In genomic region chr19:54461201-54462071, GRCh38 we compare ENCODE assay signal across 10 cellular contexts. TPM values are rescaled to one million over a fixed set of nuclear protein-coding genes. Genes with fewer than 3 reads are reported as not detected.
DNase-seq lines count a peak whose midpoint lies in the region; ATAC-seq and TF ChIP-seq lines count a peak whose summit lies in the region.
"Had no signal": no experiment of that assay in that cellular context is flagged by ENCODE, and none has a peak within 500 bp of the region (broad histone marks: within the 10 kb centered on the region; RNA-seq: fewer than 3 reads in every experiment).

No MANE protein-coding gene starts in this region.

- TF ChIP-seq CTCF in WTC11 (IDR thresholded peaks at IDR 0.05) (no peak), right atrium auricular region (IDR thresholded peaks at IDR 0.05) (no peak)

- POLR2A ChIA-PET in WTC11 (lab: Charles Lee) = interaction anchor here (1.1 kb wide), 1 partner anchor 12 kb away, joined by 7 read pairs; the partner anchor contains the start of gene LENG8

- ATAC-seq in activated CD8-positive, alpha-beta memory T cell treated with anti-CD3 and anti-CD28 coated beads, Interleukin-2, amount 10 ng/mL, durations not matched to agents 7 days and 5 days = no peak
- ATAC-seq in WTC11 = no peak
- ATAC-seq in stimulated activated naive B cell treated with anti-CD40 and anti-IgM and Interleukin-4, amounts not matched to agents 10 μg/mL and 1 μg/mL and 100 μg/mL, for 72 hours (replicated peaks) = no peak
- no peak for ATAC-seq in GM21786 (IDR thresholded peaks at IDR 0.05; ENCODE audit: unreplicated experiment)

- DNase-seq in activated CD8-positive, alpha-beta memory T cell treated with anti-CD3 and anti-CD28 coated beads, Interleukin-2, amount 10 ng/mL, durations not matched to agents 7 days and 5 days = no peak
- DNase-seq in activated CD8-positive, alpha-beta memory T cell treated with anti-CD3 and anti-CD28 coated beads, Interleukin-2, amount 50 U/mL, for 4 hours = no peak
- DNase-seq in WTC11 (ENCODE audit: low spot score) (no peak), right atrium auricular region (ENCODE audit: low spot score) (no peak), hypothalamus (lab: John Stamatoyannopoulos, UW) (no peak), mucosa of gallbladder (ENCODE audit: low spot score) (no peak)
- DNase-seq in stimulated activated naive B cell treated with anti-CD40 and anti-IgM and Interleukin-4, amounts not matched to agents 10 μg/mL and 1 μg/mL and 100 μg/mL, for 72 hours = no peak
- DNase-seq: NCI-H1417 had no signal

- H3K36me3 Mint-ChIP-seq in activated CD8-positive, alpha-beta memory T cell treated with anti-CD3 and anti-CD28 coated beads, Interleukin-2, amount 10 ng/mL, durations not matched to agents 7 days and 5 days = peaks cover 30% of the 10 kb centered on the region
- H3K36me3 Mint-ChIP-seq in WTC11 = peaks cover 31% of the 10 kb centered on the region
- peaks cover 25 to 49% of the 10 kb centered on the region in 2 donors for H3K36me3 Mint-ChIP-seq in stimulated activated naive B cell treated with anti-CD40 and anti-IgM and Interleukin-4, amounts not matched to agents 10 μg/mL and 1 μg/mL and 100 μg/mL, for 72 hours

- CTCF ChIA-PET in activated CD8-positive, alpha-beta memory T cell treated with anti-CD3 and anti-CD28 coated beads, Interleukin-2, amount 10 ng/mL, durations not matched to agents 7 days and 5 days (lab: Charles Lee) = interaction anchor here (1.1 to 1.9 kb wide), 2 partner anchors 11 to 12 kb away, joined by 4 to 5 read pairs; partner anchors contain the start of gene LENG8
- CTCF ChIA-PET in WTC11 (lab: Charles Lee) = interaction anchor here (0.6 to 2.6 kb wide), 6 partner anchors 12 to 69 kb away, joined by 3 to 27 read pairs (median 12); partner anchors contain the start of gene LENG8

- peaks cover 0 to 36% of the 10 kb centered on the region in 2 donors for H3K4me1 ChIP-seq in right atrium auricular region

- peak overlapping the region; percentile 96 to 97 for H3K27ac ChIP-seq in right atrium auricular region

- peak overlapping the region; percentile 83 for H3K27ac Mint-ChIP-seq in activated CD8-positive, alpha-beta memory T cell treated with anti-CD3 and anti-CD28 coated beads, Interleukin-2, amount 10 ng/mL, durations not matched to agents 7 days and 5 days
- peak overlapping the region; percentile 44; the same call in 1 of the 2 replicates for H3K27ac Mint-ChIP-seq in WTC11
- peak overlapping the region; percentile 91 for H3K27ac Mint-ChIP-seq in stimulated activated naive B cell treated with anti-CD40 and anti-IgM and Interleukin-4, amounts not matched to agents 10 μg/mL and 1 μg/mL and 100 μg/mL, for 72 hours

- no peaks in the 10 kb centered on the region for H3K9me3 ChIP-seq in right atrium auricular region

- no peak overlapping the region for H3K4me3 ChIP-seq in right atrium auricular region

- peaks cover 56% of the 10 kb centered on the region for H3K36me3 ChIP-seq in right atrium auricular region

- peak overlapping the region; percentile 67 for H3K4me3 Mint-ChIP-seq in activated CD8-positive, alpha-beta memory T cell treated with anti-CD3 and anti-CD28 coated beads, Interleukin-2, amount 10 ng/mL, durations not matched to agents 7 days and 5 days
- H3K4me3 Mint-ChIP-seq in WTC11 = peak overlapping the region; percentile 58; the same call in 1 of the 2 replicates
- peak overlapping the region; percentile 81 to 85 for H3K4me3 Mint-ChIP-seq in stimulated activated naive B cell treated with anti-CD40 and anti-IgM and Interleukin-4, amounts not matched to agents 10 μg/mL and 1 μg/mL and 100 μg/mL, for 72 hours

- H3K4me1 Mint-ChIP-seq in activated CD8-positive, alpha-beta memory T cell treated with anti-CD3 and anti-CD28 coated beads, Interleukin-2, amount 10 ng/mL, durations not matched to agents 7 days and 5 days = peaks cover 22% of the 10 kb centered on the region
- H3K4me1 Mint-ChIP-seq in WTC11 = peaks cover 7% of the 10 kb centered on the region
- peaks cover 40 to 75% of the 10 kb centered on the region in 2 donors for H3K4me1 Mint-ChIP-seq in stimulated activated naive B cell treated with anti-CD40 and anti-IgM and Interleukin-4, amounts not matched to agents 10 μg/mL and 1 μg/mL and 100 μg/mL, for 72 hours

- H3K9me3 Mint-ChIP-seq in activated CD8-positive, alpha-beta memory T cell treated with anti-CD3 and anti-CD28 coated beads, Interleukin-2, amount 10 ng/mL, durations not matched to agents 7 days and 5 days (ENCODE audit: low read depth) = no peaks in the 10 kb centered on the region
- no peaks in the 10 kb centered on the region for H3K9me3 Mint-ChIP-seq in WTC11
- no peaks in the 10 kb centered on the region for H3K9me3 Mint-ChIP-seq in stimulated activated naive B cell treated with anti-CD40 and anti-IgM and Interleukin-4, amounts not matched to agents 10 μg/mL and 1 μg/mL and 100 μg/mL, for 72 hours

- peaks cover 4% of the 10 kb centered on the region for H3K27me3 Mint-ChIP-seq in activated CD8-positive, alpha-beta memory T cell treated with anti-CD3 and anti-CD28 coated beads, Interleukin-2, amount 10 ng/mL, durations not matched to agents 7 days and 5 days
- peaks cover 13% of the 10 kb centered on the region for H3K27me3 Mint-ChIP-seq in WTC11 (ENCODE audit: low read depth)
- peaks cover 0 to 3% of the 10 kb centered on the region in 2 donors for H3K27me3 Mint-ChIP-seq in stimulated activated naive B cell treated with anti-CD40 and anti-IgM and Interleukin-4, amounts not matched to agents 10 μg/mL and 1 μg/mL and 100 μg/mL, for 72 hours

- no peaks in the 10 kb centered on the region for H3K27me3 ChIP-seq in right atrium auricular region

TF ChIP-seq in WTC11, 78 proteins besides CTCF, POLR2A, EP300 and RAD21:
- TF ChIP-seq IRF1 (CRISPR knock-in tag; IDR thresholded peaks at IDR 0.05) (0 out of 2 replicates have a peak, but pooled peaks have one; percentile 32), ZNF671 (CRISPR knock-in tag; IDR thresholded peaks at IDR 0.05) (no peak)

RNA-seq across cellular contexts. Expression of gene LENG9, which starts 2.1 kb away (rescaled TPM):
- total RNA-seq in activated CD8-positive, alpha-beta memory T cell treated with anti-CD3 and anti-CD28 coated beads, Interleukin-2, amount 10 ng/mL, durations not matched to agents 7 days and 5 days = 1 to 10 TPM; 6.3 to 7.2 TPM
- total RNA-seq in WTC11 (2021) (6.1 to 7.5 TPM (median 6.9 TPM) in 3 replicates), right atrium auricular region (1 to 10 TPM; 2.1 to 4.9 TPM), mucosa of gallbladder (11.0 TPM)

RNA-seq across cellular contexts. Expression of gene CDC42EP5, which starts 11.7 kb away (rescaled TPM):
- total RNA-seq in activated CD8-positive, alpha-beta memory T cell treated with anti-CD3 and anti-CD28 coated beads, Interleukin-2, amount 10 ng/mL, durations not matched to agents 7 days and 5 days = under 1 TPM in 1 of 2 experiments, not detected in 1; 0.61 TPM
- 11.5 to 19.8 TPM (median 18.3 TPM) in 3 replicates for total RNA-seq in WTC11 (2021)
- 10 to 100 TPM; 11.4 to 15.2 TPM for total RNA-seq in right atrium auricular region
- 14.9 TPM for total RNA-seq in mucosa of gallbladder

RNA-seq across cellular contexts. Expression of gene LENG8, which starts 12.4 kb away (rescaled TPM):
- 100 to 1,000 TPM; 191 to 282 TPM for total RNA-seq in activated CD8-positive, alpha-beta memory T cell treated with anti-CD3 and anti-CD28 coated beads, Interleukin-2, amount 10 ng/mL, durations not matched to agents 7 days and 5 days
- total RNA-seq in WTC11 (2021) = 175 to 187 TPM (median 187 TPM) in 3 replicates
- total RNA-seq in right atrium auricular region = 10 to 100 TPM; 32.1 to 36.4 TPM
- total RNA-seq in mucosa of gallbladder = 236 TPM

RNA-seq across cellular contexts. Expression of gene LAIR2, which starts 41.2 kb away (rescaled TPM):
- total RNA-seq in activated CD8-positive, alpha-beta memory T cell treated with anti-CD3 and anti-CD28 coated beads, Interleukin-2, amount 10 ng/mL, durations not matched to agents 7 days and 5 days = 1 to 10 TPM; 1.4 to 6.8 TPM
- total RNA-seq in WTC11 (2021) (not detected in 3 replicates), right atrium auricular region (not detected), mucosa of gallbladder (not detected)
- total RNA-seq: lung had no signal

RNA-seq across cellular contexts. Expression of gene TTYH1, which starts 46.2 kb away (rescaled TPM):
- 1 to 10 TPM in 1 of 2 experiments, under 1 TPM in 1; 0.93 to 1.2 TPM for total RNA-seq in activated CD8-positive, alpha-beta memory T cell treated with anti-CD3 and anti-CD28 coated beads, Interleukin-2, amount 10 ng/mL, durations not matched to agents 7 days and 5 days
- total RNA-seq in WTC11 (2021) (35.9 to 38.2 TPM (median 37.1 TPM) in 3 replicates), right atrium auricular region (1 to 10 TPM; 1.7 to 2.7 TPM), mucosa of gallbladder (2.7 TPM)
